ENCODE assay signal across 10 cellular contexts in the genomic region with DNA sequence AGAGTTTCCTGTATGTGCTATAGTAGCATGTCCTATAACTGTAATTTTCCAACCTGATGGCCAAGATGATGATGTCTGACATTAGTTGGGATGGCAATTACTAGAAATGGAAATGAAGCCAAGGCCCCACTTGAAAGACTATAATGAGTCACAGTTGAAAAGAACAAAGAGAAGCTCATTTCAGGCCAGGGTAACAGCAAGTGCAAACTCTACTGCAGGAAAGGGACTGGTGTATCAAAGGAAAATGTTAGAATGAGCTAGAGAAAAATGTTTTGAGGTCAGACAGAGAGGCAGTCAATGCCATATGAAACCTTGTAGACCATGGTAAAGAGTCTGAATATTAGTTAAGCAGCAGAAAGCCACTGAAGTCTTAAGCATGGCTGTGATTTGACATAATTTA.
DNase-seq lines count a peak whose midpoint lies in the region; ATAC-seq lines count a peak whose summit lies in the region.
"Had no signal": no experiment of that assay in that cellular context is flagged by ENCODE, and none has a peak within 500 bp of the region (broad histone marks: within the 10 kb centered on the region; RNA-seq: fewer than 3 reads in every experiment).

No MANE protein-coding gene starts in this region.

- peak; percentile 53 for DNase-seq in HT1080 (ENCODE audit: low read depth)
- peak; percentile 29 for DNase-seq in foreskin melanocyte
- DNase-seq in HUDEP-2 (lab: John Stamatoyannopoulos, UW; ENCODE audit: unreplicated experiment in 76 of 76), result no peak
- no peak for DNase-seq in NCI-H345 treated with DMSO at 0.1 percent for 48 hours (lab: John Stamatoyannopoulos, UW; ENCODE audit: unreplicated experiment)
- DNase-seq in OCI-M1 (lab: John Stamatoyannopoulos, UW), result no peak
- DNase-seq: foreskin fibroblast; stimulated activated CD4-positive, alpha-beta T cell treated with anti-CD3 and anti-CD28 coated beads, Interleukin-2, amount 100 ng/mL, for 48 hours had no signal

- ATAC-seq in GM18511 (IDR thresholded peaks at IDR 0.05; ENCODE audit: unreplicated experiment) (peak; percentile 71), GM21717 (IDR thresholded peaks at IDR 0.05; ENCODE audit: unreplicated experiment) (peak; percentile 62), HG03025 (IDR thresholded peaks at IDR 0.05; ENCODE audit: low FRiP score, unreplicated experiment) (no peak)

Comparison
In these comparisons a context has a peak if more than half of its experiments do, and no peak if none do; other contexts are left out.
1. DNase-seq: peak in HT1080 (single experiment) and foreskin melanocyte (single experiment); none in HUDEP-2 (0 of 76), NCI-H345 treated with DMSO at 0.1 percent for 48 hours (single experiment) and OCI-M1 (single experiment).